Comparison of ENCODE assay signal across 11 cellular contexts in the genomic region with DNA sequence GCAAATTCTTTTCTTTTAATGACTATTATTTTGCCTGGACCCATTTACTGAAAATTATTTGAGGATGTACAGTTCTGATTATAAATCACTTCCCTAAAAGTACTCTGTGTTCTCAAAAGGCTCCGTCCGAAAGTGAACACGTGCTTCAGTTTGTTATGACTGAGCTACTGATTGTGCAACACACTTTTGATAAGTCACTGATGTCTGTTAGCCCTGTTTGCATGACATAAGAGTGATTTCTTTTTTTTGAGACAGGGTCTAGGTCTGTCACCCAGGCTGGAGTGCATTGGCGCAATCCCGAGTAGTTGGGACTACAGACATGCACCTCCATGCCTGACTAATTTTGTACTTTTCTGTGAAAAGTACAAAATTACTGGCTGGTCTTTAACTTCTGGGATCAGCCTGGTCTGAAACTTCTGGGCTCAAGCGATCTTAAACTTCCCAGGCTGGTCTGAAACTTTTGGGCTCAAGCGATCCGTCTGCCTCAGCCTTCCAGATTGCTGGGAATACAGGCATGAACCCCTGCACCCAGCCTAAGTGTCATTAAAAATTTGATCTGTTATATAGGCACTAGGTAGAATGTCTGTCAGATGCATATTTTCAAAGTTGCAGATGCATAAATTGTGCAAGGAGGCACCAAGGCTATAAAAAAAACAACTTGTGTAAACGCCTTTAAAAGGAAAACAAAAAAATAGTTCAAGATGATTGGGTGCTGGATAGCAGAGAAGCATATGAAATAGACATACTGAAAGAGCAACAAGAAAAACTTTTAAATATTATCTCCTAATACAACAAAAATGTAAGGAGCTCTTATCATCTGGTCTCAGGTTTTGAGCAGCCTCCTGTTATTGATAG.
DNase-seq lines count a peak whose midpoint lies in the region; ATAC-seq, FAIRE-seq and TF ChIP-seq lines count a peak whose summit lies in the region.
"Had no signal": no experiment of that assay in that cellular context is flagged by ENCODE, and none has a peak within 500 bp of the region (broad histone marks: within the 10 kb centered on the region; RNA-seq: fewer than 3 reads in every experiment).

No MANE protein-coding gene starts in this region.

- H3K9me3 ChIP-seq in adipocyte (ENCODE audit: control insufficient read depth, low read length) (no peaks in the 10 kb centered on the region), kidney (ENCODE audit: control insufficient read depth in 1 of 2, low read length in 2 of 2) (no peaks in the 10 kb centered on the region)

- peak overlapping the region; percentile 80 for H3K9ac ChIP-seq in adipocyte (ENCODE audit: low read length)
- H3K9ac ChIP-seq in kidney (ENCODE audit: low read length in 2 of 2), result peak overlapping the region in 1 of 2 donors; percentile 7

- DNase-seq in adipocyte (ENCODE audit: low read depth) (peak; percentile 59), kidney (no peak), NAMALWA (ENCODE audit: low spot score) (no peak), NCI-H1105 (lab: John Stamatoyannopoulos, UW) (no peak), activated T-cell treated with anti-CD3 and anti-CD28 coated beads for 4 hours (no peak)
- no peak for DNase-seq in stimulated activated naive B cell treated with anti-CD40 and anti-IgM and Interleukin-4, amounts not matched to agents 10 μg/mL and 1 μg/mL and 100 μg/mL, for 72 hours
- no peak for DNase-seq in central memory CD4-positive, alpha-beta T cell
- DNase-seq: activated CD4-positive, alpha-beta T cell treated with anti-CD3 and anti-CD28 coated beads, Interleukin-2, amount 50 U/mL, for 4 hours; cerebellar nuclear complex; PC-3 had no signal

- no peaks in the 10 kb centered on the region for H3K36me3 ChIP-seq in adipocyte (ENCODE audit: control insufficient read depth, insufficient read depth, low read length, severe bottlenecking)
- H3K36me3 ChIP-seq in kidney (ENCODE audit: control insufficient read depth in 1 of 2, insufficient read depth in 2 of 2, low read length in 2 of 2), result no peaks in the 10 kb centered on the region

- H3K27me3 Mint-ChIP-seq in stimulated activated naive B cell treated with anti-CD40 and anti-IgM and Interleukin-4, amounts not matched to agents 10 μg/mL and 1 μg/mL and 100 μg/mL, for 72 hours, result peaks cover 0 to 9% of the 10 kb centered on the region in 2 donors

- FAIRE-seq in kidney (lab: Jason Lieb, UNC), result peak; percentile 49

- no peak overlapping the region for H3K27ac Mint-ChIP-seq in stimulated activated naive B cell treated with anti-CD40 and anti-IgM and Interleukin-4, amounts not matched to agents 10 μg/mL and 1 μg/mL and 100 μg/mL, for 72 hours

- intact Hi-C loops in kidney (cut with DNase I), result no loop called here

- H3K4me3 ChIP-seq in adipocyte (ENCODE audit: low read length) (peak overlapping the region; percentile 79), kidney (ENCODE audit: low read length in 2 of 2) (peak overlapping the region; percentile 4 to 38)

- H3K4me1 ChIP-seq in adipocyte (ENCODE audit: control insufficient read depth, insufficient read depth, low read length) (peaks cover 28% of the 10 kb centered on the region), kidney (ENCODE audit: control insufficient read depth in 1 of 2, insufficient read depth in 1 of 2, low read depth in 1 of 2, low read length in 2 of 2) (peaks cover 2 to 6% of the 10 kb centered on the region in 2 donors)

- H3K36me3 Mint-ChIP-seq in stimulated activated naive B cell treated with anti-CD40 and anti-IgM and Interleukin-4, amounts not matched to agents 10 μg/mL and 1 μg/mL and 100 μg/mL, for 72 hours, result no peaks in the 10 kb centered on the region

- no peaks in the 10 kb centered on the region for H3K9me3 Mint-ChIP-seq in stimulated activated naive B cell treated with anti-CD40 and anti-IgM and Interleukin-4, amounts not matched to agents 10 μg/mL and 1 μg/mL and 100 μg/mL, for 72 hours

- peak; percentile 63 for ATAC-seq in GM19395 (IDR thresholded peaks at IDR 0.05; ENCODE audit: unreplicated experiment)
- peak; percentile 38 to 57 for ATAC-seq in stimulated activated naive B cell treated with anti-CD40 and anti-IgM and Interleukin-4, amounts not matched to agents 10 μg/mL and 1 μg/mL and 100 μg/mL, for 72 hours (replicated peaks)
- ATAC-seq: PC-3 had no signal

- TF ChIP-seq CTCF in kidney (IDR thresholded peaks at IDR 0.05; ENCODE audit: borderline replicate concordance, extremely low read depth, insufficient read depth), result no peak

- no peak overlapping the region for H3K4me3 Mint-ChIP-seq in stimulated activated naive B cell treated with anti-CD40 and anti-IgM and Interleukin-4, amounts not matched to agents 10 μg/mL and 1 μg/mL and 100 μg/mL, for 72 hours

- no peaks in the 10 kb centered on the region for H3K27me3 ChIP-seq in adipocyte (replicated peaks; ENCODE audit: control insufficient read depth, insufficient read depth, low read length)

- H3K4me1 Mint-ChIP-seq in stimulated activated naive B cell treated with anti-CD40 and anti-IgM and Interleukin-4, amounts not matched to agents 10 μg/mL and 1 μg/mL and 100 μg/mL, for 72 hours, result no peaks in the 10 kb centered on the region

- peak overlapping the region; percentile 33 for H3K27ac ChIP-seq in kidney (ENCODE audit: low read depth in 2 of 2, low read length in 2 of 2)
